ENCODE assay signal across 1 cellular context in the genomic region with DNA sequence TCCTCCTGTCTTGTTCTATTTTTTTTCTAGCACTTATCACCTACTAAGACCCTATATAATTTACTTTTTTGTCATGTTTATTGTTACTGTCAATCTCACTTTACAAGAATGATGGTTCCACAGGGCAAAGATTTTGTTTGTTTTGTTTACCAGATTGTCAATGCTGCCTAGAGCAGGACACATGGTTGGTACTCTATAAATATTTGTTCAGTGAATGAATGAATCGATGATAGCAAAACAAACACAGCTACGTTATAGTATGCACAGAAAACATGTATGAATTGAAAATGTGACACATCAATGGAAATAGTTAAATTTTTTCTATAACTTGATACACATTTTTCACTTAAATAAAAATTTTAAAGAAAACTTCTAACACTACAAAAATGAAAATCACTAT.
TF ChIP-seq lines count a peak whose summit lies in the region.

No MANE protein-coding gene starts in this region.

TF ChIP-seq in HepG2, 621 proteins besides CTCF, POLR2A, EP300 and RAD21 (continued from another document):
- TF ChIP-seq, protein P1, sequence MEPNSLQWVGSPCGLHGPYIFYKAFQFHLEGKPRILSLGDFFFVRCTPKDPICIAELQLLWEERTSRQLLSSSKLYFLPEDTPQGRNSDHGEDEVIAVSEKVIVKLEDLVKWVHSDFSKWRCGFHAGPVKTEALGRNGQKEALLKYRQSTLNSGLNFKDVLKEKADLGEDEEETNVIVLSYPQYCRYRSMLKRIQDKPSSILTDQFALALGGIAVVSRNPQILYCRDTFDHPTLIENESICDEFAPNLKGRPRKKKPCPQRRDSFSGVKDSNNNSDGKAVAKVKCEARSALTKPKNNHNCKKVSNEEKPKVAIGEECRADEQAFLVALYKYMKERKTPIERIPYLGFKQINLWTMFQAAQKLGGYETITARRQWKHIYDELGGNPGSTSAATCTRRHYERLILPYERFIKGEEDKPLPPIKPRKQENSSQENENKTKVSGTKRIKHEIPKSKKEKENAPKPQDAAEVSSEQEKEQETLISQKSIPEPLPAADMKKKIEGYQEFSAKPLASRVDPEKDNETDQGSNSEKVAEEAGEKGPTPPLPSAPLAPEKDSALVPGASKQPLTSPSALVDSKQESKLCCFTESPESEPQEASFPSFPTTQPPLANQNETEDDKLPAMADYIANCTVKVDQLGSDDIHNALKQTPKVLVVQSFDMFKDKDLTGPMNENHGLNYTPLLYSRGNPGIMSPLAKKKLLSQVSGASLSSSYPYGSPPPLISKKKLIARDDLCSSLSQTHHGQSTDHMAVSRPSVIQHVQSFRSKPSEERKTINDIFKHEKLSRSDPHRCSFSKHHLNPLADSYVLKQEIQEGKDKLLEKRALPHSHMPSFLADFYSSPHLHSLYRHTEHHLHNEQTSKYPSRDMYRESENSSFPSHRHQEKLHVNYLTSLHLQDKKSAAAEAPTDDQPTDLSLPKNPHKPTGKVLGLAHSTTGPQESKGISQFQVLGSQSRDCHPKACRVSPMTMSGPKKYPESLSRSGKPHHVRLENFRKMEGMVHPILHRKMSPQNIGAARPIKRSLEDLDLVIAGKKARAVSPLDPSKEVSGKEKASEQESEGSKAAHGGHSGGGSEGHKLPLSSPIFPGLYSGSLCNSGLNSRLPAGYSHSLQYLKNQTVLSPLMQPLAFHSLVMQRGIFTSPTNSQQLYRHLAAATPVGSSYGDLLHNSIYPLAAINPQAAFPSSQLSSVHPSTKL (CRISPR knock-in tag; IDR thresholded peaks at IDR 0.05), result peak; percentile 91
- TF ChIP-seq ZNF343 (CRISPR knock-in tag; IDR thresholded peaks at IDR 0.05), result no peak
- TF ChIP-seq POGZ (CRISPR knock-in tag; IDR thresholded peaks at IDR 0.05), result peak; percentile 39; the same call in 1 of the 2 replicates
- TF ChIP-seq, protein P2, sequence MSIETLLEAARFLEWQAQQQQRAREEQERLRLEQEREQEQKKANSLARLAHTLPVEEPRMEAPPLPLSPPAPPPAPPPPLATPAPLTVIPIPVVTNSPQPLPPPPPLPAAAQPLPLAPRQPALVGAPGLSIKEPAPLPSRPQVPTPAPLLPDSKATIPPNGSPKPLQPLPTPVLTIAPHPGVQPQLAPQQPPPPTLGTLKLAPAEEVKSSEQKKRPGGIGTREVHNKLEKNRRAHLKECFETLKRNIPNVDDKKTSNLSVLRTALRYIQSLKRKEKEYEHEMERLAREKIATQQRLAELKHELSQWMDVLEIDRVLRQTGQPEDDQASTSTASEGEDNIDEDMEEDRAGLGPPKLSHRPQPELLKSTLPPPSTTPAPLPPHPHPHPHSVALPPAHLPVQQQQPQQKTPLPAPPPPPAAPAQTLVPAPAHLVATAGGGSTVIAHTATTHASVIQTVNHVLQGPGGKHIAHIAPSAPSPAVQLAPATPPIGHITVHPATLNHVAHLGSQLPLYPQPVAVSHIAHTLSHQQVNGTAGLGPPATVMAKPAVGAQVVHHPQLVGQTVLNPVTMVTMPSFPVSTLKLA (IDR thresholded peaks at IDR 0.05), result peak; percentile 28; the same call in 1 of the 2 replicates
- TF ChIP-seq FOXA3 (CRISPR knock-in tag; IDR thresholded peaks at IDR 0.05), result peak; percentile 90
- TF ChIP-seq ZNF564 (CRISPR knock-in tag; IDR thresholded peaks at IDR 0.05), result no peak
TF ChIP-seq in HepG2: peak in this region for 66.
